Comparison of ENCODE assay signal across 8 cellular contexts in genomic region chr6:125804264-125804663, GRCh38. TPM values are rescaled to one million over a fixed set of nuclear protein-coding genes. Genes with fewer than 3 reads are reported as not detected.
DNase-seq lines count a peak whose midpoint lies in the region; ATAC-seq lines count a peak whose summit lies in the region.

No MANE protein-coding gene starts in this region.

- DNase-seq in activated naive CD8-positive, alpha-beta T cell treated with anti-CD3 and anti-CD28 coated beads, Interleukin-2, amount 10 ng/mL, durations not matched to agents 7 days and 5 days = no peak
- no peak for DNase-seq in NCI-H1092 (lab: John Stamatoyannopoulos, UW)
- DNase-seq in glomerular visceral epithelial cell (ENCODE audit: extremely low spot score) = no peak
- DNase-seq in NCI-H774 (lab: John Stamatoyannopoulos, UW) = no peak
- no peak for DNase-seq in NCI-H1105 treated with DMSO at 0.1 percent for 48 hours (lab: John Stamatoyannopoulos, UW)

- H3K9me3 Mint-ChIP-seq in activated naive CD8-positive, alpha-beta T cell treated with anti-CD3 and anti-CD28 coated beads, Interleukin-2, amount 10 ng/mL, durations not matched to agents 7 days and 5 days = no peaks in the 10 kb centered on the region

- no peak overlapping the region for H3K4me3 Mint-ChIP-seq in activated naive CD8-positive, alpha-beta T cell treated with anti-CD3 and anti-CD28 coated beads, Interleukin-2, amount 10 ng/mL, durations not matched to agents 7 days and 5 days

- no peaks in the 10 kb centered on the region for H3K27me3 Mint-ChIP-seq in activated naive CD8-positive, alpha-beta T cell treated with anti-CD3 and anti-CD28 coated beads, Interleukin-2, amount 10 ng/mL, durations not matched to agents 7 days and 5 days

- H3K27ac Mint-ChIP-seq in activated naive CD8-positive, alpha-beta T cell treated with anti-CD3 and anti-CD28 coated beads, Interleukin-2, amount 10 ng/mL, durations not matched to agents 7 days and 5 days = no peak overlapping the region

- POLR2A ChIA-PET in activated naive CD8-positive, alpha-beta T cell treated with anti-CD3 and anti-CD28 coated beads, Interleukin-2, amount 10 ng/mL, durations not matched to agents 7 days and 5 days (lab: Charles Lee) = interaction anchor here (1.2 kb wide), 1 partner anchor 14 kb away, joined by 8 read pairs; the partner anchor contains the start of gene NCOA7

- peak; percentile 47 for ATAC-seq in GM18499 (IDR thresholded peaks at IDR 0.05; ENCODE audit: insufficient read depth, unreplicated experiment)
- peak; percentile 27 for ATAC-seq in GM19468 (IDR thresholded peaks at IDR 0.05; ENCODE audit: extremely low read depth, unreplicated experiment)
- peak; percentile 52 for ATAC-seq in HG03103 (IDR thresholded peaks at IDR 0.05; ENCODE audit: low read depth, unreplicated experiment)
- peak; percentile 31 for ATAC-seq in activated naive CD8-positive, alpha-beta T cell treated with anti-CD3 and anti-CD28 coated beads, Interleukin-2, amount 10 ng/mL, durations not matched to agents 7 days and 5 days (ENCODE audit: low read depth)

- H3K4me1 Mint-ChIP-seq in activated naive CD8-positive, alpha-beta T cell treated with anti-CD3 and anti-CD28 coated beads, Interleukin-2, amount 10 ng/mL, durations not matched to agents 7 days and 5 days = peaks cover 42% of the 10 kb centered on the region

- peaks cover 18% of the 10 kb centered on the region for H3K36me3 Mint-ChIP-seq in activated naive CD8-positive, alpha-beta T cell treated with anti-CD3 and anti-CD28 coated beads, Interleukin-2, amount 10 ng/mL, durations not matched to agents 7 days and 5 days

RNA-seq across cellular contexts. Expression of gene NCOA7, which starts 13.5 kb away (rescaled TPM):
- total RNA-seq in activated naive CD8-positive, alpha-beta T cell treated with anti-CD3 and anti-CD28 coated beads, Interleukin-2, amount 10 ng/mL, durations not matched to agents 7 days and 5 days = 10 to 100 TPM; 51.1 to 58.6 TPM

RNA-seq across cellular contexts. Expression of gene HEY2, which starts 54.8 kb away (rescaled TPM):
- under 1 TPM; 0.11 to 0.22 TPM for total RNA-seq in activated naive CD8-positive, alpha-beta T cell treated with anti-CD3 and anti-CD28 coated beads, Interleukin-2, amount 10 ng/mL, durations not matched to agents 7 days and 5 days
